ENCODE assay signal across 20 cellular contexts in genomic region chr4:38386654-38387188, GRCh38.
DNase-seq lines count a peak whose midpoint lies in the region; ATAC-seq and TF ChIP-seq lines count a peak whose summit lies in the region.
"Had no signal": no experiment of that assay in that cellular context is flagged by ENCODE, and none has a peak within 500 bp of the region (broad histone marks: within the 10 kb centered on the region; RNA-seq: fewer than 3 reads in every experiment).

No MANE protein-coding gene starts in this region.

- DNase-seq in DMS79 (lab: John Stamatoyannopoulos, UW) (peak; percentile 26), NCI-H510A (lab: John Stamatoyannopoulos, UW) (peak; percentile 4), hepatocyte (ENCODE audit: low spot score) (no peak), AG08395 (ENCODE audit: low spot score) (no peak), mesenteric fat pad (ENCODE audit: low spot score) (no peak)
- DNase-seq in activated CD4-positive, alpha-beta T cell treated with anti-CD3 and anti-CD28 coated beads for 48 hours = no peak
- DNase-seq: activated CD4-positive, alpha-beta T cell treated with anti-CD3 and anti-CD28 coated beads, Interleukin-2, amount 50 U/mL, for 48 hours; activated gamma-delta T cell treated with Interleukin-2 at 50 U/mL for 16 hours; EL; Karpas-422; NCI-H2081 treated with DMSO at 0.1 percent for 48 hours; stimulated activated CD4-positive, alpha-beta T cell treated with anti-CD3 and anti-CD28 coated beads, Interleukin-4, amount 100 ng/mL, for 1 hour; stimulated activated naive CD4-positive, alpha-beta T cell had no signal

- H3K4me1 ChIP-seq in hepatocyte (ENCODE audit: insufficient read depth) (peaks cover 37% of the 10 kb centered on the region), parathyroid adenoma (peaks cover 23% of the 10 kb centered on the region)

- H3K9me3 ChIP-seq in hepatocyte (ENCODE audit: low read depth) = no peaks in the 10 kb centered on the region
- H3K9me3 ChIP-seq in parathyroid adenoma (ENCODE audit: control insufficient read depth, low read length) = no peaks in the 10 kb centered on the region

- H3K4me3 ChIP-seq in hepatocyte (no peak overlapping the region), parathyroid adenoma (ENCODE audit: low read depth, low read length) (no peak overlapping the region)
- H3K4me3 ChIP-seq: BLaER1 treated with 17β-estradiol and CSF1 and Interleukin-3, amounts not matched to agents 10 nM and 100 nM; heart right ventricle; smooth muscle cell; upper lobe of right lung had no signal

- H3K27ac ChIP-seq in hepatocyte = peak overlapping the region; percentile 71
- peak overlapping the region; percentile 42 for H3K27ac ChIP-seq in parathyroid adenoma
- H3K27ac ChIP-seq: BLaER1 treated with 17β-estradiol and CSF1 and Interleukin-3, amounts not matched to agents 10 nM and 100 nM; upper lobe of right lung had no signal

- H3K4me2 ChIP-seq in hepatocyte (peak overlapping the region; percentile 48), parathyroid adenoma (ENCODE audit: low read length) (peak overlapping the region; percentile 43)
- H3K4me2 ChIP-seq: BLaER1 treated with 17β-estradiol and CSF1 and Interleukin-3, amounts not matched to agents 10 nM and 100 nM had no signal

- H3K9ac ChIP-seq in parathyroid adenoma = no peak overlapping the region
- H3K9ac ChIP-seq: BLaER1 treated with 17β-estradiol and CSF1 and Interleukin-3, amounts not matched to agents 10 nM and 100 nM had no signal

- 77% methylated on average over 2 of the region's 2 CpGs for WGBS in hepatocyte (ENCODE audit: low lambda C conversion rate, missing lambda C conversion rate)

- H3K79me2 ChIP-seq in hepatocyte = no peaks in the 10 kb centered on the region
- H3K79me2 ChIP-seq in parathyroid adenoma = no peaks in the 10 kb centered on the region

- no peaks in the 10 kb centered on the region for H3K9me2 ChIP-seq in hepatocyte (replicated peaks; ENCODE audit: insufficient read depth)

- no peaks in the 10 kb centered on the region for H4K20me1 ChIP-seq in hepatocyte (ENCODE audit: insufficient read depth, poor library complexity, severe bottlenecking)
- H4K20me1 ChIP-seq: BLaER1 treated with 17β-estradiol and CSF1 and Interleukin-3, amounts not matched to agents 10 nM and 100 nM had no signal

- H3K27me3 ChIP-seq in hepatocyte = no peaks in the 10 kb centered on the region
- no peaks in the 10 kb centered on the region for H3K27me3 ChIP-seq in parathyroid adenoma (ENCODE audit: control insufficient read depth, insufficient read depth, low read length)
- H3K27me3 ChIP-seq: BLaER1 treated with 17β-estradiol and CSF1 and Interleukin-3, amounts not matched to agents 10 nM and 100 nM; heart right ventricle; upper lobe of right lung had no signal

- TF ChIP-seq CTCF in hepatocyte (IDR thresholded peaks at IDR 0.05; ENCODE audit: poor library complexity) = no peak
- TF ChIP-seq CTCF in parathyroid adenoma (IDR thresholded peaks at IDR 0.05) = no peak

- H3K36me3 ChIP-seq in hepatocyte (replicated peaks; ENCODE audit: insufficient read depth, low read depth) (no peaks in the 10 kb centered on the region), parathyroid adenoma (ENCODE audit: control insufficient read depth, insufficient read depth, low read length) (no peaks in the 10 kb centered on the region)
- H3K36me3 ChIP-seq: heart right ventricle, upper lobe of right lung had no signal

- H2AFZ ChIP-seq in hepatocyte (no peak overlapping the region), parathyroid adenoma (no peak overlapping the region)

- ATAC-seq in HG03045 (IDR thresholded peaks at IDR 0.05; ENCODE audit: unreplicated experiment) = no peak
- ATAC-seq: WTC11 had no signal

Comparison
In these comparisons a context has a peak if more than half of its experiments do, and no peak if none do; other contexts are left out.
1. DNase-seq: peak in DMS79 (single experiment) and NCI-H510A (single experiment); none in hepatocyte (single experiment), activated CD4-positive, alpha-beta T cell treated with anti-CD3 and anti-CD28 coated beads for 48 hours (single experiment), AG08395 (single experiment) and mesenteric fat pad (single experiment).